In the genomic region with DNA sequence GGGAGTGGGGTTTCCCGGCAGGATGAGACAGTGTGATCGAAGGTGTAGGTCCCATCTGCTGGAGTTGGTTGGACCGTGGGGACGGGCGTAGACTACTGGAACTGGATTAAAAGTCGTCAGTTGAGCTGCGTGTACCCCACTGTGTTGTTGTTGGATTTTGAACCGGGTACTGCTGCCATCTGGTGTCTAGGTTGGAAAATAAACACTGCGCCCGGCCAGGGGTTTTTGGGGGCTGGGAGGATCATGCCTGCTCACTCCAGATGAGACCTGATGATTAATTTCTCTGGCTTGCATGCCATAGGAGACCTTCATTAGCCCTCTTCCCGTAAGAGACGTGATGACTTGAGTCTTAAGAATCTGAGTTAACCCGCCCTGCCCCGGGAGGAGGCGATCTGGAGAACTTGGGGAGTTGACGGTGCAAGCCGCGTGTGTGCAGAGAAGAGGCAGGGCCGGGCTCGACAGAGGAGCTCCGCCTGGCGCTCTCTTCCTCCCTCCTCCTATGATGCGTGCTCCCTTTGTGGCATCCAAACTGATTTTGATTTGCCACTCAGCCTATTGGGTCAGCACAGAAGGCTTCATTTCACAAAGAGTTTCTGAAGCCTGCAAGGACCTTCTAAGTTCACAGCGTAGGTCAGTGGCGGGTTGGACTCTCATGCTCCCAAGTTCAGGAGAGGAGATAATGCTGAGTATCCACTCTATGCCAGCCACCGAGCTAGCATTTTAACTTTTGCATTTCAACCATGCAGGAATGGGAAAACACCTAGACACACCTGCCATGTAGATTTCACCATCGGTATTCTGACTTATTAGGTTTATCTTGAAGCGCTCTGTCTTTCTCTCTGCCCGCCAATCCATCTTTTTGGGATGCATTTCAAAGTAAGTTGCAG, we compare ENCODE assay signal across 8 cellular contexts. TPM values are rescaled to one million over a fixed set of nuclear protein-coding genes. Genes with fewer than 3 reads are reported as not detected.
DNase-seq lines count a peak whose midpoint lies in the region; ATAC-seq and TF ChIP-seq lines count a peak whose summit lies in the region.

No MANE protein-coding gene starts in this region.

- WGBS in suprapubic skin = 20% methylated on average over 25 of the region's 29 CpGs

- CTCF ChIA-PET in HEK293T (lab: Yijun Ruan, JAX) (interaction anchor here (0.5 to 2.7 kb wide), 6 partner anchors 40 to 119 kb away, joined by 3 to 30 read pairs (median 6); partner anchors contain the start of gene PLIN3), RWPE1 (lab: Yijun Ruan, JAX) (interaction anchor here (0.6 to 2.4 kb wide), 16 partner anchors 17 to 149 kb away, joined by 3 to 23 read pairs (median 4); partner anchors contain the start of gene PLIN3)

- H3K36me3 ChIP-seq in BE2C (peaks cover 48% of the 10 kb centered on the region), suprapubic skin (no peaks in the 10 kb centered on the region)

- no peaks in the 10 kb centered on the region for H3K27me3 ChIP-seq in BE2C
- no peaks in the 10 kb centered on the region for H3K27me3 ChIP-seq in foreskin keratinocyte
- no peaks in the 10 kb centered on the region for H3K27me3 ChIP-seq in suprapubic skin

- peak overlapping the region; percentile 57 for H3K4me3 ChIP-seq in BE2C (ENCODE audit: low read depth, low read length)
- H3K4me3 ChIP-seq in suprapubic skin = peak overlapping the region; percentile 85

- H3K27ac ChIP-seq in RWPE1 = peak overlapping the region; percentile 94
- H3K27ac ChIP-seq in foreskin keratinocyte = no peak overlapping the region
- H3K27ac ChIP-seq in suprapubic skin = peak overlapping the region; percentile 63

- DNase-seq in BE2C (peak; percentile 71), HEK293T (ENCODE audit: extremely low spot score) (peak; percentile 60), RWPE1 (ENCODE audit: low spot score) (peak; percentile 98), foreskin keratinocyte (peak; percentile 99), non-pigmented ciliary epithelial cell (ENCODE audit: low read depth) (peak; percentile 99), suprapubic skin (ENCODE audit: low spot score in 2 of 2) (peak in 1 of 2 donors; percentile 82)
- peak; percentile 30 to 62 (median 46) for DNase-seq in activated naive CD4-positive, alpha-beta T cell (lab: John Stamatoyannopoulos, UW)

- H3K9me3 ChIP-seq in BE2C (no peaks in the 10 kb centered on the region), suprapubic skin (no peaks in the 10 kb centered on the region)

- POLR2A ChIA-PET in HEK293T (lab: Yijun Ruan, JAX) (interaction anchor here (1.0 to 1.7 kb wide), 2 partner anchors 43 to 102 kb away, joined by 3 to 8 read pairs; no protein-coding TSS in a partner anchor), RWPE1 (lab: Yijun Ruan, JAX; ENCODE audit: low non-redundant PET) (interaction anchor here (0.6 kb wide), 1 partner anchor 83 kb away, joined by 6 read pairs; no protein-coding TSS in a partner anchor)

- ATAC-seq in foreskin keratinocyte = peak; percentile 78
- ATAC-seq in HG03460 (IDR thresholded peaks at IDR 0.05; ENCODE audit: unreplicated experiment) = no peak

- TF ChIP-seq EP300 in suprapubic skin (IDR thresholded peaks at IDR 0.05) = no peak

- TF ChIP-seq POLR2A in suprapubic skin (IDR thresholded peaks at IDR 0.05) = no peak

- peak; percentile 70 for TF ChIP-seq CTCF in BE2C (IDR thresholded peaks at IDR 0.05; ENCODE audit: low read depth, low read length)
- peak; percentile 78 for TF ChIP-seq CTCF in RWPE1 (conservative IDR thresholded peaks at IDR 0.05; ENCODE audit: low read depth)
- peak; percentile 97 for TF ChIP-seq CTCF in foreskin keratinocyte (conservative IDR thresholded peaks at IDR 0.05)
- TF ChIP-seq CTCF in suprapubic skin (IDR thresholded peaks at IDR 0.05) = peak; percentile 52 to 54

- H3K4me1 ChIP-seq in BE2C (peaks cover 4% of the 10 kb centered on the region), foreskin keratinocyte (peaks cover 23% of the 10 kb centered on the region), suprapubic skin (peaks cover 59% of the 10 kb centered on the region)

TF ChIP-seq in HEK293T, 16 proteins besides CTCF, POLR2A, EP300 and RAD21:
- TF ChIP-seq FOXA1 (IDR thresholded peaks at IDR 0.05) (no peak), ARNT (IDR thresholded peaks at IDR 0.05) (no peak), CTBP1 (IDR thresholded peaks at IDR 0.05; ENCODE audit: borderline replicate concordance) (no peak), NFRKB (IDR thresholded peaks at IDR 0.05) (no peak), ELF4 (IDR thresholded peaks at IDR 0.05) (no peak), SP1 (IDR thresholded peaks at IDR 0.05) (no peak), SUZ12 (IDR thresholded peaks at IDR 0.05) (no peak)

RNA-seq across cellular contexts. Expression of gene UHRF1, which starts 2.7 kb away (rescaled TPM):
- polyA plus RNA-seq in BE2C (2012; ENCODE audit: insufficient read depth, insufficient read length, low read depth) = 12.5 TPM
- total RNA-seq in foreskin keratinocyte = 75.9 and 89.2 TPM in 2 replicates
- polyA plus RNA-seq in foreskin keratinocyte = 33.8 and 37.4 TPM in 2 replicates
- total RNA-seq in suprapubic skin = 1 to 10 TPM in 3 of 4 donors, under 1 TPM in 1; 0.40 to 3.7 (median 2.8) TPM

RNA-seq across cellular contexts. Expression of gene ARRDC5, which starts 9.3 kb away (rescaled TPM):
- polyA plus RNA-seq in BE2C (2012; ENCODE audit: insufficient read depth, insufficient read length, low read depth) = not detected
- total RNA-seq in foreskin keratinocyte (not detected in 2 replicates), suprapubic skin (under 1 TPM in 1 of 4 donors, not detected in 3; 0.48 TPM)
- not detected in 2 replicates for polyA plus RNA-seq in foreskin keratinocyte

RNA-seq across cellular contexts. Expression of gene PLIN3, which starts 44.6 kb away (rescaled TPM):
- 9.2 TPM for polyA plus RNA-seq in BE2C (2012; ENCODE audit: insufficient read depth, insufficient read length, low read depth)
- total RNA-seq in foreskin keratinocyte (100 and 116 TPM in 2 replicates), suprapubic skin (10 to 100 TPM; 52.4 to 74.9 (median 65.5) TPM)
- polyA plus RNA-seq in foreskin keratinocyte = 105 and 115 TPM in 2 replicates

RNA-seq across cellular contexts. Expression of gene KDM4B, which starts 56.9 kb away (rescaled TPM):
- polyA plus RNA-seq in BE2C (2012; ENCODE audit: insufficient read depth, insufficient read length, low read depth) = 40.8 TPM
- total RNA-seq in foreskin keratinocyte = 7.2 and 7.3 TPM in 2 replicates
- polyA plus RNA-seq in foreskin keratinocyte = 3.1 TPM in 2 replicates
- 10 to 100 TPM; 34.2 to 82.7 (median 48.7) TPM for total RNA-seq in suprapubic skin

Comparison
In these comparisons a context has a peak if more than half of its experiments do, and no peak if none do; other contexts are left out.
1. RNA of gene UHRF1, which starts 2.7 kb away (total RNA-seq): 75.9 to 89.2 TPM in foreskin keratinocyte; 0.40 to 3.7 TPM in suprapubic skin; every median in the first group is over 10 times any median in the second.
2. Peak in every context shown above with its lines, with median percentiles within 50 percentile points of each other: CTCF ChIP-seq.